In the genomic region with DNA sequence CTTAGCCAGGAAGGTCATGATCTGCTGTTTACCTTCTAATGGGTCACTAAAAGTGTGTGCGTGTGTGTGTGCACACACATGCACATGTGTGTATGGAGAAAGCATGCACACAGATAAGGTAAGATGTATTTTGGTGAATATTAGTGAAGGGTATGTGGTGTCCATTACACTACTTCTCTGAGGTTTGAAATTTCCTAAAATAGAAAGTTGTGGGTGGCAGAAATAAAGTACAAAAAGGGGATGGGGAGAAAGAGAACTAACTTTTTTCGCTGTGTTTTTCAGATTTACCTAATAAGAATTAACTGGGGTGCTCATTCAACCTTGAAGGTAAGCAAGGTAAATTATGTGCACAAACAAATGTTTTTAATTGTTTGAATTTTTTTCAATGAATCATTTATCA, we compare ENCODE assay signal across 19 cellular contexts. TPM values are rescaled to one million over a fixed set of nuclear protein-coding genes. Genes with fewer than 3 reads are reported as not detected.
A peak's percentile ranks its signal among the peaks of the same experiment; 100 is the strongest.
DNase-seq lines count a peak whose midpoint lies in the region; ATAC-seq, FAIRE-seq and TF ChIP-seq lines count a peak whose summit lies in the region.
"Had no signal": no experiment of that assay in that cellular context is flagged by ENCODE, and none has a peak within 500 bp of the region (broad histone marks: within the 10 kb centered on the region; RNA-seq: fewer than 3 reads in every experiment).

No MANE protein-coding gene starts in this region.

- no peak overlapping the region for H3K4me3 Mint-ChIP-seq in activated CD8-positive, alpha-beta memory T cell treated with anti-CD3 and anti-CD28 coated beads, Interleukin-2, amount 10 ng/mL, durations not matched to agents 7 days and 5 days
- no peak overlapping the region for H3K4me3 Mint-ChIP-seq in activated T-helper 17 cell treated with anti-CD3 and anti-CD28 coated beads, Interleukin-2, amount 50 U/mL, for 72 hours
- no peak overlapping the region for H3K4me3 Mint-ChIP-seq in stimulated activated memory B cell treated with anti-CD40 and anti-IgM and Interleukin-4, amounts not matched to agents 10 μg/mL and 1 μg/mL and 100 μg/mL, for 72 hours
- H3K4me3 Mint-ChIP-seq: CD14-positive monocyte; CD4-positive, alpha-beta memory T cell; GM23338; IgD-negative memory B cell had no signal

- no peaks in the 10 kb centered on the region for H3K9me3 Mint-ChIP-seq in activated CD8-positive, alpha-beta memory T cell treated with anti-CD3 and anti-CD28 coated beads, Interleukin-2, amount 10 ng/mL, durations not matched to agents 7 days and 5 days (ENCODE audit: low read depth)
- no peaks in the 10 kb centered on the region for H3K9me3 Mint-ChIP-seq in activated T-helper 17 cell treated with anti-CD3 and anti-CD28 coated beads, Interleukin-2, amount 50 U/mL, for 72 hours
- no peaks in the 10 kb centered on the region for H3K9me3 Mint-ChIP-seq in stimulated activated memory B cell treated with anti-CD40 and anti-IgM and Interleukin-4, amounts not matched to agents 10 μg/mL and 1 μg/mL and 100 μg/mL, for 72 hours
- H3K9me3 Mint-ChIP-seq: CD14-positive monocyte; CD4-positive, alpha-beta memory T cell; GM23338; IgD-negative memory B cell had no signal

- H3K4me1 Mint-ChIP-seq in activated CD8-positive, alpha-beta memory T cell treated with anti-CD3 and anti-CD28 coated beads, Interleukin-2, amount 10 ng/mL, durations not matched to agents 7 days and 5 days: peaks cover 23% of the 10 kb centered on the region
- peaks cover 4% of the 10 kb centered on the region for H3K4me1 Mint-ChIP-seq in activated T-helper 17 cell treated with anti-CD3 and anti-CD28 coated beads, Interleukin-2, amount 50 U/mL, for 72 hours
- peaks cover 5% of the 10 kb centered on the region for H3K4me1 Mint-ChIP-seq in stimulated activated memory B cell treated with anti-CD40 and anti-IgM and Interleukin-4, amounts not matched to agents 10 μg/mL and 1 μg/mL and 100 μg/mL, for 72 hours
- H3K4me1 Mint-ChIP-seq: CD14-positive monocyte; CD4-positive, alpha-beta memory T cell had no signal

- H3K36me3 Mint-ChIP-seq in activated CD8-positive, alpha-beta memory T cell treated with anti-CD3 and anti-CD28 coated beads, Interleukin-2, amount 10 ng/mL, durations not matched to agents 7 days and 5 days: no peaks in the 10 kb centered on the region
- no peaks in the 10 kb centered on the region for H3K36me3 Mint-ChIP-seq in activated T-helper 17 cell treated with anti-CD3 and anti-CD28 coated beads, Interleukin-2, amount 50 U/mL, for 72 hours (ENCODE audit: low read depth)
- no peaks in the 10 kb centered on the region for H3K36me3 Mint-ChIP-seq in stimulated activated memory B cell treated with anti-CD40 and anti-IgM and Interleukin-4, amounts not matched to agents 10 μg/mL and 1 μg/mL and 100 μg/mL, for 72 hours
- H3K36me3 Mint-ChIP-seq: CD14-positive monocyte; CD4-positive, alpha-beta memory T cell; IgD-negative memory B cell had no signal

- H3K27me3 Mint-ChIP-seq in activated CD8-positive, alpha-beta memory T cell treated with anti-CD3 and anti-CD28 coated beads, Interleukin-2, amount 10 ng/mL, durations not matched to agents 7 days and 5 days: peaks cover 15% of the 10 kb centered on the region
- H3K27me3 Mint-ChIP-seq in activated T-helper 17 cell treated with anti-CD3 and anti-CD28 coated beads, Interleukin-2, amount 50 U/mL, for 72 hours: peaks cover 20% of the 10 kb centered on the region
- H3K27me3 Mint-ChIP-seq in stimulated activated memory B cell treated with anti-CD40 and anti-IgM and Interleukin-4, amounts not matched to agents 10 μg/mL and 1 μg/mL and 100 μg/mL, for 72 hours: peaks cover 44% of the 10 kb centered on the region

- no peak overlapping the region for H3K27ac Mint-ChIP-seq in activated CD8-positive, alpha-beta memory T cell treated with anti-CD3 and anti-CD28 coated beads, Interleukin-2, amount 10 ng/mL, durations not matched to agents 7 days and 5 days
- peak overlapping the region; percentile 57 for H3K27ac Mint-ChIP-seq in activated T-helper 17 cell treated with anti-CD3 and anti-CD28 coated beads, Interleukin-2, amount 50 U/mL, for 72 hours
- H3K27ac Mint-ChIP-seq in stimulated activated memory B cell treated with anti-CD40 and anti-IgM and Interleukin-4, amounts not matched to agents 10 μg/mL and 1 μg/mL and 100 μg/mL, for 72 hours: no peak overlapping the region
- H3K27ac Mint-ChIP-seq: CD14-positive monocyte; CD4-positive, alpha-beta memory T cell; GM23338; IgD-negative memory B cell had no signal

- DNase-seq in activated CD8-positive, alpha-beta memory T cell treated with anti-CD3 and anti-CD28 coated beads, Interleukin-2, amount 10 ng/mL, durations not matched to agents 7 days and 5 days: peak; percentile 4
- no peak for DNase-seq in activated CD8-positive, alpha-beta memory T cell treated with anti-CD3 and anti-CD28 coated beads, Interleukin-2, amount 50 U/mL, for 4 hours
- DNase-seq in GM12891 (ENCODE audit: insufficient read length, low spot score) (no peak), inferior parietal cortex (ENCODE audit: extremely low spot score) (no peak)
- DNase-seq: CD4-positive, alpha-beta memory T cell; DMS79 treated with DMSO at 0.1 percent for 48 hours; GF-D8; H7; KBM-7 had no signal

- ATAC-seq in activated CD8-positive, alpha-beta memory T cell treated with anti-CD3 and anti-CD28 coated beads, Interleukin-2, amount 10 ng/mL, durations not matched to agents 7 days and 5 days: no peak
- ATAC-seq in activated T-helper 17 cell treated with anti-CD3 and anti-CD28 coated beads, Interleukin-2, amount 50 U/mL, for 72 hours (replicated peaks): no peak
- ATAC-seq in stimulated activated memory B cell treated with anti-CD40 and anti-IgM and Interleukin-4, amounts not matched to agents 10 μg/mL and 1 μg/mL and 100 μg/mL, for 72 hours: no peak
- ATAC-seq in GM19467 (IDR thresholded peaks at IDR 0.05; ENCODE audit: unreplicated experiment): no peak
- ATAC-seq: GM23338, HCT116, HepG2 had no signal

- CTCF ChIA-PET in activated CD8-positive, alpha-beta memory T cell treated with anti-CD3 and anti-CD28 coated beads, Interleukin-2, amount 10 ng/mL, durations not matched to agents 7 days and 5 days (lab: Charles Lee): no interaction called here

- peak; percentile 43 for FAIRE-seq in GM12891 (lab: Jason Lieb, UNC)
- FAIRE-seq: GM19239, HepG2 had no signal

- TF ChIP-seq POLR2A in GM12891 (IDR thresholded peaks at IDR 0.05; ENCODE audit: low read depth, low read length): no peak

TF ChIP-seq in GM12891, 5 proteins besides CTCF, POLR2A, EP300 and RAD21:
- TF ChIP-seq POU2F2 (IDR thresholded peaks at IDR 0.05; ENCODE audit: low read depth, low read length) (no peak), TAF1 (IDR thresholded peaks at IDR 0.05; ENCODE audit: low read depth, low read length) (no peak), POLR2AphosphoS5 (IDR thresholded peaks at IDR 0.05; ENCODE audit: low read depth, low read length) (no peak), SPI1 (IDR thresholded peaks at IDR 0.05; ENCODE audit: low read depth, low read length) (no peak), PAX5 (IDR thresholded peaks at IDR 0.05; ENCODE audit: insufficient read depth, low read length, severe bottlenecking) (no peak)

RNA-seq across cellular contexts. Expression of gene NR2E3, which starts 24.4 kb away (rescaled TPM):
- total RNA-seq in activated CD8-positive, alpha-beta memory T cell treated with anti-CD3 and anti-CD28 coated beads, Interleukin-2, amount 10 ng/mL, durations not matched to agents 7 days and 5 days: not detected
- 0.05 TPM for polyA plus RNA-seq in GM12891 (2012; ENCODE audit: low read depth, missing spikeins)
- total RNA-seq in activated T-helper 17 cell treated with anti-CD3 and anti-CD28 coated beads, Interleukin-2, amount 50 U/mL, for 72 hours: not detected
- total RNA-seq: A673; CD4-positive, alpha-beta memory T cell; HepG2 had no signal
- polyA plus RNA-seq: CD14-positive monocyte; CD4-positive, alpha-beta memory T cell; HepG2 had no signal
